In the genomic region with DNA sequence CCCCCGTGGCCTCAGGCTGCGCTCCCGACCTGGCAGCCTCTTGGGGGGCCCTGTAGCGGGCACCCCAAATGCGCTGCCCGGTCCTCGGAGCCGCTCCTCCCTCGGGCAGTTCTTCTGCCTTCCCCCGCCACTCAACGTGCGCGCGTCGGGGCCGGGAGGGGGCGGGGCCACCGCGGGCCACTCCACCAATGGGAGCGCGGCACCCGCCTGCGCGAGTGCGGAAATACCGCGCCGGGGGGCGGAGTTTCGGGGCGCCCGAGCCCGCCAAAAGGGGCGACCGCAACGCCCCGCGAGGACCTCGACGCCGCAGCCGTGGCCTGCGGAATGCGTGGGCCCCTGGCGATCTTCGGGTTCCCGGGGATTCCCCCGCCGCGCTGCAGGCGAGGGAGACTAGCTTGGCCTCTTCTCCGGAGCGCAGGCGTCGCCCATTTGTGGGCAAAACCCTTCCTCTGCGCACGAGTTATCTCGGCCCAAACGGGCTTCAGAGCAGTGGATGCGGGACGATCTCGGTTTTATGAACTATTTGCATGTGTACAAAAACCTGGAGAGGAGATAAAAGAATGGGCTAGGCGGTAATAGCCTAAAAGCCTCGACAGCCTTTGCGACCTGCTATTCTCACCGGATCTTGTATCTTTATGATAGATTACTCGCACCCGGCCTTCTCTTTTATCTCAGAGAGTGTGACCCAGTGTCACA, we compare ENCODE assay signal across 8 cellular contexts. TPM values are rescaled to one million over a fixed set of nuclear protein-coding genes. Genes with fewer than 3 reads are reported as not detected.
DNase-seq lines count a peak whose midpoint lies in the region; ATAC-seq and TF ChIP-seq lines count a peak whose summit lies in the region.

Gene TASOR (minus strand): TSS at position 144 of the 696 bp plus-strand sequence. CDS start 259 bp downstream, outside the sequence.

- peak within 1 kb of the TSS; percentile 94 to 99 (median 96) for H3K27ac Mint-ChIP-seq in CD8-positive, alpha-beta memory T cell

- POLR2A ChIA-PET in CD8-positive, alpha-beta memory T cell (lab: Charles Lee): interaction anchor here (0.8 to 2.1 kb wide), 8 partner anchors 9 to 545 kb away, joined by 3 to 32 read pairs (median 8); partner anchors contain the start of genes ARHGEF3 and CCDC66
- POLR2A ChIA-PET in PC-3 (lab: Charles Lee; ENCODE audit: unreplicated experiment): interaction anchor here (0.6 to 0.7 kb wide), 4 partner anchors 54 to 540 kb away, joined by 3 to 8 read pairs (median 4); no protein-coding TSS in a partner anchor

- peaks cover 42% of the 10 kb centered on the region for H3K4me1 ChIP-seq in CD8-positive, alpha-beta memory T cell (ENCODE audit: insufficient read depth, low read length)
- peaks cover 28% of the 10 kb centered on the region for H3K4me1 ChIP-seq in PC-3 (ENCODE audit: insufficient read depth, low read length)
- H3K4me1 ChIP-seq in esophagus (ENCODE audit: control insufficient read depth in 2 of 2, insufficient read depth in 2 of 2, low read length in 1 of 2): no peaks in the 10 kb centered on the region
- peaks cover 25% of the 10 kb centered on the region for H3K4me1 ChIP-seq in muscle layer of colon (ENCODE audit: insufficient read depth, low read length)

- H3F3A ChIP-seq in PC-3 (ENCODE audit: low read length, unreplicated experiment): no peaks in the 10 kb centered on the region

- H3K36me3 Mint-ChIP-seq in CD8-positive, alpha-beta memory T cell: peaks cover 5 to 22% (median 6%) of the 10 kb centered on the region in 3 donors
- H3K36me3 Mint-ChIP-seq in activated T-cell treated with anti-CD3 and anti-CD28 coated beads, Interleukin-2, amount 50 U/mL, for 4 hours (ENCODE audit: insufficient read depth): peaks cover 20% of the 10 kb centered on the region

- H3K79me2 ChIP-seq in PC-3 (ENCODE audit: low read length): peaks cover 47% of the 10 kb centered on the region

- DNase-seq in CD8-positive, alpha-beta memory T cell: peak; percentile 84 to 92 (median 85)
- DNase-seq in PC-3: peak; percentile 85
- peak; percentile 84 for DNase-seq in activated T-cell treated with anti-CD3 and anti-CD28 coated beads, Interleukin-2, amount 50 U/mL, for 4 hours
- peak; percentile 66 to 77 for DNase-seq in stimulated activated CD8-positive, alpha-beta memory T cell treated with anti-CD3 and anti-CD28 coated beads, Interleukin-7, amount 100 ng/mL, for 1 hour (ENCODE audit: low read depth in 2 of 2)

- no peaks in the 10 kb centered on the region for H3K9me2 ChIP-seq in PC-3 (replicated peaks; ENCODE audit: low read length)

- H4K20me1 ChIP-seq in PC-3 (ENCODE audit: low read length): no peaks in the 10 kb centered on the region

- H2AFZ ChIP-seq in PC-3 (ENCODE audit: low read length): peak within 1 kb of the TSS; percentile 90

- H3K27ac ChIP-seq in CD8-positive, alpha-beta memory T cell (ENCODE audit: low read depth, low read length): peak within 1 kb of the TSS; percentile 91
- H3K27ac ChIP-seq in PC-3 (ENCODE audit: low read length): peak within 1 kb of the TSS; percentile 85
- H3K27ac ChIP-seq in esophagus (ENCODE audit: low read depth in 2 of 2, low read length in 1 of 2): peak within 1 kb of the TSS; percentile 95 to 98
- H3K27ac ChIP-seq in muscle layer of colon (ENCODE audit: low read depth, low read length): peak within 1 kb of the TSS; percentile 95

- 19 to 20% methylated on average over 51 to 68 of the region's 68 CpGs for WGBS in esophagus, 2 donors

- H3K36me3 ChIP-seq in CD8-positive, alpha-beta memory T cell (ENCODE audit: insufficient read depth, low read length): no peaks in the 10 kb centered on the region
- 0 out of 2 replicates have a peak, but pooled peaks cover 6% of the 10 kb centered on the region for H3K36me3 ChIP-seq in PC-3 (ENCODE audit: low read depth, low read length)
- H3K36me3 ChIP-seq in esophagus (ENCODE audit: control insufficient read depth in 2 of 2, insufficient read depth in 2 of 2, low read length in 1 of 2): no peaks in the 10 kb centered on the region
- H3K36me3 ChIP-seq in muscle layer of colon (ENCODE audit: insufficient read depth, low read length): no peaks in the 10 kb centered on the region

- H3K9me3 ChIP-seq in CD8-positive, alpha-beta memory T cell (ENCODE audit: low read length): no peaks in the 10 kb centered on the region
- H3K9me3 ChIP-seq in PC-3 (ENCODE audit: low read length) (no peaks in the 10 kb centered on the region), esophagus (ENCODE audit: control insufficient read depth in 2 of 2, insufficient read depth in 1 of 2, low read depth in 1 of 2, low read length in 1 of 2) (no peaks in the 10 kb centered on the region), muscle layer of colon (ENCODE audit: low read length) (no peaks in the 10 kb centered on the region)

- BruUV-seq in PC-3 (replicated peaks; lab: Mats Ljungman, UMichigan): no TSS peak

- intact Hi-C loops in PC-3 (cut with micrococcal nuclease): no loop called here

- H3K27me3 Mint-ChIP-seq in CD8-positive, alpha-beta memory T cell: no peaks in the 10 kb centered on the region
- H3K27me3 Mint-ChIP-seq in activated T-cell treated with anti-CD3 and anti-CD28 coated beads, Interleukin-2, amount 50 U/mL, for 4 hours (ENCODE audit: low read depth): no peaks in the 10 kb centered on the region

- peak within 1 kb of the TSS; percentile 70 for H3K4me3 ChIP-seq in CD8-positive, alpha-beta memory T cell (ENCODE audit: low read length)
- H3K4me3 ChIP-seq in PC-3 (ENCODE audit: low read length) (peak within 1 kb of the TSS; percentile 82), esophagus (ENCODE audit: low read depth in 1 of 2, low read length in 2 of 2) (peak within 1 kb of the TSS; percentile 78 to 84), muscle layer of colon (ENCODE audit: low read depth in 1 of 2, low read length in 2 of 2) (peak within 1 kb of the TSS; percentile 71 to 79)

- H3K9ac ChIP-seq in PC-3 (ENCODE audit: low read length) (peak within 1 kb of the TSS; percentile 98), muscle layer of colon (ENCODE audit: low read length) (peak within 1 kb of the TSS; percentile 78)

- H3K4me2 ChIP-seq in PC-3 (ENCODE audit: low read length): peak within 1 kb of the TSS; percentile 90

- no peak for TF ChIP-seq CTCF in PC-3 (conservative IDR thresholded peaks at IDR 0.05; ENCODE audit: low read depth, low read length)

- H3K4me1 Mint-ChIP-seq in CD8-positive, alpha-beta memory T cell: peaks cover 35 to 47% (median 42%) of the 10 kb centered on the region in 3 donors
- H3K4me1 Mint-ChIP-seq in activated T-cell treated with anti-CD3 and anti-CD28 coated beads, Interleukin-2, amount 50 U/mL, for 4 hours (ENCODE audit: low read depth): peaks cover 37% of the 10 kb centered on the region

- ATAC-seq in GM19351 (IDR thresholded peaks at IDR 0.05; ENCODE audit: unreplicated experiment) (peak; percentile 70), HG03558 (IDR thresholded peaks at IDR 0.05; ENCODE audit: extremely low read depth, unreplicated experiment) (peak; percentile 42), PC-3 (peak; percentile 89)
- peak; percentile 89 to 92 for ATAC-seq in activated T-cell treated with anti-CD3 and anti-CD28 coated beads, Interleukin-2, amount 50 U/mL, for 4 hours

- no peaks in the 10 kb centered on the region for H3K9me3 Mint-ChIP-seq in CD8-positive, alpha-beta memory T cell
- no peaks in the 10 kb centered on the region for H3K9me3 Mint-ChIP-seq in activated T-cell treated with anti-CD3 and anti-CD28 coated beads, Interleukin-2, amount 50 U/mL, for 4 hours

- H3K4me3 Mint-ChIP-seq in CD8-positive, alpha-beta memory T cell: peak within 1 kb of the TSS; percentile 92 to 98 (median 95)
- peak within 1 kb of the TSS; percentile 97 for H3K4me3 Mint-ChIP-seq in activated T-cell treated with anti-CD3 and anti-CD28 coated beads, Interleukin-2, amount 50 U/mL, for 4 hours

- no peaks in the 10 kb centered on the region for H3K27me3 ChIP-seq in CD8-positive, alpha-beta memory T cell (ENCODE audit: insufficient read depth, low read length, poor library complexity, severe bottlenecking)
- H3K27me3 ChIP-seq in PC-3 (ENCODE audit: low read length): no peaks in the 10 kb centered on the region
- no peaks in the 10 kb centered on the region for H3K27me3 ChIP-seq in esophagus (ENCODE audit: control insufficient read depth in 1 of 2, insufficient read depth in 2 of 2, low read length in 2 of 2)
- H3K27me3 ChIP-seq in muscle layer of colon (ENCODE audit: control insufficient read depth in 1 of 2, insufficient read depth in 2 of 2, low read length in 2 of 2): no peaks in the 10 kb centered on the region

- CTCF ChIA-PET in CD8-positive, alpha-beta memory T cell (lab: Charles Lee): interaction anchor here (0.7 to 1.9 kb wide), 6 partner anchors 12 to 1072 kb away, joined by 3 to 13 read pairs (median 3); partner anchors contain the start of genes ARHGEF3 and SLMAP
- CTCF ChIA-PET in PC-3 (lab: Charles Lee): no interaction called here

RNA-seq across cellular contexts. Expression of gene TASOR, which starts in this region (rescaled TPM):
- total RNA-seq in CD8-positive, alpha-beta memory T cell: 10 to 100 TPM; 60.7 to 62.7 TPM
- 34.7 TPM for polyA plus RNA-seq in CD8-positive, alpha-beta memory T cell
- total RNA-seq in PC-3 (2014; rRNA removed): 75.0 and 86.8 TPM in 2 replicates
- 10 to 100 TPM; 44.8 to 51.1 (median 45.3) TPM for total RNA-seq in activated T-cell treated with anti-CD3 and anti-CD28 coated beads, Interleukin-2, amount 50 U/mL, for 4 hours
- 10 to 100 TPM; 14.2 to 15.6 TPM for polyA plus RNA-seq in esophagus

Comparison
In these comparisons a context has a peak if more than half of its experiments do, and no peak if none do; other contexts are left out.
1. Peak in every context shown above with its lines: DNase-seq, ATAC-seq, H3K4me3 ChIP-seq and H3K27ac ChIP-seq.